In genomic region chr12:120301962-120302815, GRCh38 we compare ENCODE assay signal across 8 cellular contexts. TPM values are rescaled to one million over a fixed set of nuclear protein-coding genes. Genes with fewer than 3 reads are reported as not detected.
DNase-seq lines count a peak whose midpoint lies in the region; ATAC-seq and TF ChIP-seq lines count a peak whose summit lies in the region.

SIRT4 (plus strand) TSS chr12:120302321; CDS start chr12:120303562, 1,241 bp downstream.

- H3K9me3 Mint-ChIP-seq in IgD-negative memory B cell = no peaks in the 10 kb centered on the region

- no peak for TF ChIP-seq POLR2A in esophagus muscularis mucosa (IDR thresholded peaks at IDR 0.05; ENCODE audit: low read depth)

- no peaks in the 10 kb centered on the region for H3K36me3 ChIP-seq in esophagus muscularis mucosa

- H3K9me3 ChIP-seq in esophagus muscularis mucosa = no peaks in the 10 kb centered on the region

- H3K27ac Mint-ChIP-seq in IgD-negative memory B cell = peak within 1 kb of the TSS; percentile 6 to 88 (median 27)

- peak within 1 kb of the TSS; percentile 57 to 72 (median 63) for H3K4me3 ChIP-seq in esophagus muscularis mucosa

- H3K27me3 Mint-ChIP-seq in IgD-negative memory B cell = no peaks in the 10 kb centered on the region

- peak; percentile 98 for ATAC-seq in GM21529 (IDR thresholded peaks at IDR 0.05; ENCODE audit: unreplicated experiment)

- H3K4me1 Mint-ChIP-seq in IgD-negative memory B cell = peaks cover 5 to 9% (median 8%) of the 10 kb centered on the region in 3 donors

- DNase-seq in DMS153 (lab: John Stamatoyannopoulos, UW) = peak; percentile 90
- peak; percentile 96 for DNase-seq in OCI-M1 (lab: John Stamatoyannopoulos, UW)
- DNase-seq in activated T-cell treated with anti-CD3 and anti-CD28 coated beads, Interleukin-2, amount 50 U/mL, for 1 hour = peak; percentile 81
- DNase-seq in esophagus muscularis mucosa (ENCODE audit: extremely low spot score) = peak; percentile 96
- peak; percentile 98 for DNase-seq in myocyte (ENCODE audit: low read depth)
- DNase-seq in stimulated activated CD8-positive, alpha-beta memory T cell treated with anti-CD3 and anti-CD28 coated beads, Interleukin-7, amount 100 ng/mL, for 48 hours (ENCODE audit: extremely low read depth in 1 of 2, low read depth in 1 of 2) = peak; percentile 65 to 83

- no peaks in the 10 kb centered on the region for H3K27me3 ChIP-seq in esophagus muscularis mucosa

- peaks cover 8 to 11% (median 9%) of the 10 kb centered on the region in 4 donors for H3K4me1 ChIP-seq in esophagus muscularis mucosa

- H3K27ac ChIP-seq in esophagus muscularis mucosa (replicated peaks in 1 of 4) = peak within 1 kb of the TSS; percentile 52 to 80 (median 74)

- peak within 1 kb of the TSS; percentile 88 to 99 (median 94) for H3K4me3 Mint-ChIP-seq in IgD-negative memory B cell

- H3K36me3 Mint-ChIP-seq in IgD-negative memory B cell = peaks cover 2% of the 10 kb centered on the region

- intact Hi-C loops in esophagus muscularis mucosa (cut with DNase I) = no loop called here

- 10% methylated on average over 31 of the region's 31 CpGs for WGBS in esophagus muscularis mucosa

- TF ChIP-seq EP300 in esophagus muscularis mucosa (IDR thresholded peaks at IDR 0.05) = no peak

- peak; percentile 73 to 92 (median 86) for TF ChIP-seq CTCF in esophagus muscularis mucosa (IDR thresholded peaks at IDR 0.05)

RNA-seq across cellular contexts. Expression of gene SIRT4, which starts in this region (rescaled TPM):
- 0.74 TPM for polyA plus RNA-seq in IgD-negative memory B cell
- total RNA-seq in esophagus muscularis mucosa (1 to 10 TPM in 3 of 4 donors, under 1 TPM in 1; 0.66 to 2.3 (median 2.1) TPM), myocyte (4.5 and 5.6 TPM in 2 replicates)
- 3.5 TPM for polyA plus RNA-seq in myocyte (2012)

Comparison
In these comparisons a context has a peak if more than half of its experiments do, and no peak if none do; other contexts are left out.
1. Peak in every context shown above with its lines: DNase-seq, ATAC-seq, H3K4me3 ChIP-seq and H3K27ac ChIP-seq.